18 cellular contexts compared by ENCODE assay signal in the genomic region with DNA sequence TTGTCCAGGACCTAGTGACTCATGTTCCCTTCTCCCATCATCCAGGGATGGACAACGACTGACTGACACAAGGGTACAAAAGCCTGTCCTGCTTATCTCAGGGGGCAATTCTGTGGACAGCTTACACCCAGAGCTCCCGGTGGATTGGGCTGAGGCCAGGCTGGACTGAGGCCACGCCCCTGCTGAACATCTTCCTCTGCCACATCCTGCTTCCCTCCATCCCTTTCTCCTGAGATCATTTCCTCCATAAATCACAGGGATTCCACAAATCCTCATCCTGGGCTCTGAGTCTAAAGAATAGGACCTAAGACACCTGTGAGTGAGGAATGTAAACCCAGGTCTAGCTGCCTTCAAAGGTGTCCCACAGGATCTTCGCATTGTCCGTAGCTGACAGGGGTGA. TPM values are rescaled to one million over a fixed set of nuclear protein-coding genes. Genes with fewer than 3 reads are reported as not detected.
DNase-seq lines count a peak whose midpoint lies in the region; FAIRE-seq and TF ChIP-seq lines count a peak whose summit lies in the region.
"Had no signal": no experiment of that assay in that cellular context is flagged by ENCODE, and none has a peak within 500 bp of the region (broad histone marks: within the 10 kb centered on the region; RNA-seq: fewer than 3 reads in every experiment).

No MANE protein-coding gene starts in this region.

- no peaks in the 10 kb centered on the region for H3K9me3 Mint-ChIP-seq in activated T-cell treated with anti-CD3 and anti-CD28 coated beads, Interleukin-2, amount 50 U/mL, for 24 hours
- H3K9me3 Mint-ChIP-seq: activated naive CD4-positive, alpha-beta T cell treated with anti-CD3 and anti-CD28 coated beads, Interleukin-2, amount 50 U/mL, for 24 hours; CD8-positive, alpha-beta memory T cell; central memory CD8-positive, alpha-beta T cell had no signal

- H4K20me1 ChIP-seq in endothelial cell of umbilical vein (replicated peaks; ENCODE audit: control insufficient read depth, extremely low read depth, insufficient read depth, low read length): no peaks in the 10 kb centered on the region

- TF ChIP-seq CTCF in endothelial cell of umbilical vein (IDR thresholded peaks at IDR 0.05; ENCODE audit: extremely low read depth in 1 of 2, insufficient read depth in 1 of 2, low read depth in 1 of 2, low read length in 2 of 2) (no peak), colonic mucosa (IDR thresholded peaks at IDR 0.05) (no peak), GM10248 (IDR thresholded peaks at IDR 0.05; ENCODE audit: control extremely low read depth, extremely low read depth, low read depth, missing control alignments) (no peak)

- no peaks in the 10 kb centered on the region for H3K36me3 Mint-ChIP-seq in activated T-cell treated with anti-CD3 and anti-CD28 coated beads, Interleukin-2, amount 50 U/mL, for 24 hours (ENCODE audit: low read depth)
- H3K36me3 Mint-ChIP-seq: stimulated activated memory B cell treated with anti-CD40 and anti-IgM and Interleukin-4, amounts not matched to agents 10 μg/mL and 1 μg/mL and 100 μg/mL, for 72 hours; type B pancreatic cell had no signal

- WGBS in neuronal stem cell (ENCODE audit: extremely low coverage in 2 of 2, insufficient read length in 2 of 2, insufficient replicate concordance in 1 of 2), 2 donors: no CpG with 5 or more reads among the region's 5 CpGs

- H3K23ac ChIP-seq in neuronal stem cell (ENCODE audit: low read depth, low read length, poor library complexity): no peak overlapping the region

- H3K4me3 ChIP-seq in endothelial cell of umbilical vein (replicated peaks in 1 of 3; ENCODE audit: insufficient read depth in 1 of 3, low read depth in 1 of 3, low read length in 3 of 3): no peak overlapping the region
- no peak overlapping the region for H3K4me3 ChIP-seq in neuronal stem cell (ENCODE audit: low read length in 2 of 2)
- no peak overlapping the region for H3K4me3 ChIP-seq in colonic mucosa
- H3K4me3 ChIP-seq: PC-9 had no signal

- H3K79me2 ChIP-seq in endothelial cell of umbilical vein (ENCODE audit: control insufficient read depth, insufficient read depth, low read length): no peaks in the 10 kb centered on the region

- H3K27ac ChIP-seq in endothelial cell of umbilical vein (ENCODE audit: insufficient read depth, low read depth, low read length) (no peak overlapping the region), neuronal stem cell (replicated peaks; ENCODE audit: low read length) (no peak overlapping the region), colonic mucosa (no peak overlapping the region)
- H3K27ac ChIP-seq: PC-9 had no signal

- no peak overlapping the region for H2BK12ac ChIP-seq in neuronal stem cell (ENCODE audit: low read length)

- no peak for TF ChIP-seq POLR2A in endothelial cell of umbilical vein (IDR thresholded peaks at IDR 0.05; ENCODE audit: low read depth, low read length)

- H3K14ac ChIP-seq in neuronal stem cell (ENCODE audit: low read length): no peak overlapping the region

- POLR2A ChIA-PET in endothelial cell of umbilical vein (lab: Charles Lee) (no interaction called here), GM10248 (lab: Yijun Ruan, JAX) (no interaction called here)

- H3K27ac Mint-ChIP-seq in activated T-cell treated with anti-CD3 and anti-CD28 coated beads, Interleukin-2, amount 50 U/mL, for 24 hours: no peak overlapping the region
- H3K27ac Mint-ChIP-seq: activated naive CD4-positive, alpha-beta T cell treated with anti-CD3 and anti-CD28 coated beads, Interleukin-2, amount 50 U/mL, for 24 hours; stimulated activated memory B cell treated with anti-CD40 and anti-IgM and Interleukin-4, amounts not matched to agents 10 μg/mL and 1 μg/mL and 100 μg/mL, for 72 hours; type B pancreatic cell had no signal

- no peak overlapping the region for H2AK5ac ChIP-seq in neuronal stem cell (ENCODE audit: low read depth, low read length)

- H3K4ac ChIP-seq in neuronal stem cell (ENCODE audit: low read length): no peak overlapping the region

- peak overlapping the region; percentile 5 for H4K91ac ChIP-seq in neuronal stem cell (ENCODE audit: low read depth, low read length, poor library complexity)

- CTCF ChIA-PET in endothelial cell of umbilical vein (lab: Charles Lee): interaction anchor here (0.9 to 1.1 kb wide), 2 partner anchors 26 to 150 kb away, joined by 3 read pairs; no protein-coding TSS in a partner anchor
- CTCF ChIA-PET in GM10248 (lab: Yijun Ruan, JAX): no interaction called here

- H3K27me3 ChIP-seq in endothelial cell of umbilical vein (ENCODE audit: control insufficient read depth in 2 of 2, insufficient read depth in 2 of 2, low read length in 2 of 2) (no peaks in the 10 kb centered on the region), neuronal stem cell (ENCODE audit: control insufficient read depth in 3 of 3, insufficient read depth in 3 of 3, low read depth in 1 of 3, low read length in 3 of 3) (no peaks in the 10 kb centered on the region), colonic mucosa (no peaks in the 10 kb centered on the region)

- H3K9ac ChIP-seq in endothelial cell of umbilical vein (replicated peaks; ENCODE audit: extremely low read depth, insufficient read depth, low read length) (no peak overlapping the region), neuronal stem cell (ENCODE audit: low read depth, low read length, poor library complexity) (no peak overlapping the region), colonic mucosa (ENCODE audit: low read depth in 2 of 2, low read length in 2 of 2) (no peak overlapping the region)

- dilution Hi-C loops in endothelial cell of umbilical vein (cut with MboI; ENCODE audit: extremely low pct_ligation_motif_present, low sequenced_read_pairs): no loop called here

- H3K9me1 ChIP-seq in endothelial cell of umbilical vein (replicated peaks; ENCODE audit: control insufficient read depth, extremely low read depth, insufficient read depth, low read length): no peaks in the 10 kb centered on the region

- H3K9me3 ChIP-seq in endothelial cell of umbilical vein (replicated peaks; ENCODE audit: control insufficient read depth, insufficient read depth, low read length): no peaks in the 10 kb centered on the region
- no peaks in the 10 kb centered on the region for H3K9me3 ChIP-seq in neuronal stem cell (replicated peaks in 1 of 2; ENCODE audit: control insufficient read depth in 2 of 2, insufficient read depth in 1 of 2, low read depth in 1 of 2, low read length in 2 of 2)
- H3K9me3 ChIP-seq in colonic mucosa: no peaks in the 10 kb centered on the region

- H2BK15ac ChIP-seq in neuronal stem cell (ENCODE audit: low read length): no peak overlapping the region

- H3K4me3 Mint-ChIP-seq in activated T-cell treated with anti-CD3 and anti-CD28 coated beads, Interleukin-2, amount 50 U/mL, for 24 hours: no peak overlapping the region
- H3K4me3 Mint-ChIP-seq: activated naive CD4-positive, alpha-beta T cell treated with anti-CD3 and anti-CD28 coated beads, Interleukin-2, amount 50 U/mL, for 24 hours; CD8-positive, alpha-beta memory T cell; central memory CD8-positive, alpha-beta T cell; IgD-negative memory B cell; stimulated activated memory B cell treated with anti-CD40 and anti-IgM and Interleukin-4, amounts not matched to agents 10 μg/mL and 1 μg/mL and 100 μg/mL, for 72 hours; type B pancreatic cell had no signal

- H3K4me2 ChIP-seq in endothelial cell of umbilical vein (ENCODE audit: insufficient read depth, low read length) (peak overlapping the region; percentile 5), neuronal stem cell (ENCODE audit: insufficient read depth, low read length, poor library complexity, severe bottlenecking) (no peak overlapping the region)
- H3K4me2 ChIP-seq: PC-9 had no signal

- H3K36me3 ChIP-seq in endothelial cell of umbilical vein (ENCODE audit: control insufficient read depth in 2 of 2, extremely low read depth in 1 of 2, insufficient read depth in 2 of 2, low read length in 2 of 2): no peaks in the 10 kb centered on the region
- H3K36me3 ChIP-seq in neuronal stem cell (replicated peaks in 1 of 2; ENCODE audit: control insufficient read depth in 2 of 2, insufficient read depth in 2 of 2, low read length in 2 of 2): no peaks in the 10 kb centered on the region
- H3K36me3 ChIP-seq in colonic mucosa: no peaks in the 10 kb centered on the region

- no TSS peak for BruUV-seq in endothelial cell of umbilical vein (replicated peaks; lab: Mats Ljungman, UMichigan)

- H3K4me1 Mint-ChIP-seq in activated T-cell treated with anti-CD3 and anti-CD28 coated beads, Interleukin-2, amount 50 U/mL, for 24 hours (ENCODE audit: low read depth): peaks cover 4% of the 10 kb centered on the region
- H3K4me1 Mint-ChIP-seq: activated naive CD4-positive, alpha-beta T cell treated with anti-CD3 and anti-CD28 coated beads, Interleukin-2, amount 50 U/mL, for 24 hours; CD8-positive, alpha-beta memory T cell; central memory CD8-positive, alpha-beta T cell; stimulated activated memory B cell treated with anti-CD40 and anti-IgM and Interleukin-4, amounts not matched to agents 10 μg/mL and 1 μg/mL and 100 μg/mL, for 72 hours had no signal

- FAIRE-seq in endothelial cell of umbilical vein (lab: Jason Lieb, UNC): peak; percentile 85

- no peaks in the 10 kb centered on the region for H3K79me1 ChIP-seq in neuronal stem cell (ENCODE audit: low read depth, low read length)

- peak overlapping the region; percentile 16 for H2BK5ac ChIP-seq in neuronal stem cell (ENCODE audit: low read length)

- peak; percentile 29 for DNase-seq in H4 (ENCODE audit: low spot score)
- peak; percentile 25 for DNase-seq in RKO (ENCODE audit: low spot score)
- peak; percentile 13 for DNase-seq in endothelial cell of umbilical vein (ENCODE audit: low read depth, low spot score)
- DNase-seq in neuronal stem cell (ENCODE audit: low spot score): no peak
- no peak for DNase-seq in Ammon's horn (ENCODE audit: low spot score)
- DNase-seq in activated T-cell treated with anti-CD3 and anti-CD28 coated beads, Interleukin-2, amount 50 U/mL, for 24 hours: no peak
- no peak for DNase-seq in colonic mucosa
- DNase-seq in GM10248 (ENCODE audit: extremely low spot score): no peak
- DNase-seq: CD8-positive, alpha-beta memory T cell; hippocampal formation; NCI-H1105 treated with DMSO at 0.1 percent for 48 hours; NCI-H510A had no signal

- H4K8ac ChIP-seq in neuronal stem cell (ENCODE audit: low read depth, low read length): no peak overlapping the region

- no peaks in the 10 kb centered on the region for H3K27me3 Mint-ChIP-seq in activated T-cell treated with anti-CD3 and anti-CD28 coated beads, Interleukin-2, amount 50 U/mL, for 24 hours
- H3K27me3 Mint-ChIP-seq: activated naive CD4-positive, alpha-beta T cell treated with anti-CD3 and anti-CD28 coated beads, Interleukin-2, amount 50 U/mL, for 24 hours; central memory CD8-positive, alpha-beta T cell had no signal

- no peak overlapping the region for H3K18ac ChIP-seq in neuronal stem cell (ENCODE audit: low read length)

- intact Hi-C loops in endothelial cell of umbilical vein (cut with micrococcal nuclease) (no loop called here), colonic mucosa (cut with DNase I) (no loop called here)

- H3K4me1 ChIP-seq in endothelial cell of umbilical vein (ENCODE audit: control insufficient read depth, extremely low read depth, insufficient read depth, low read length) (peaks cover 11% of the 10 kb centered on the region), neuronal stem cell (ENCODE audit: control insufficient read depth in 2 of 2, insufficient read depth in 1 of 2, low read depth in 1 of 2, low read length in 2 of 2) (peaks cover 0 to 1% of the 10 kb centered on the region in 2 donors), colonic mucosa (no peaks in the 10 kb centered on the region)

- no peak overlapping the region for H2BK120ac ChIP-seq in neuronal stem cell (ENCODE audit: low read depth, low read length)

- H2AFZ ChIP-seq in endothelial cell of umbilical vein (ENCODE audit: low read depth, low read length) (peak overlapping the region; percentile 2), neuronal stem cell (ENCODE audit: low read length) (no peak overlapping the region)
- H2AFZ ChIP-seq: PC-9 had no signal

RNA-seq across cellular contexts. Expression of a gene that starts 30.4 kb away (rescaled TPM):
- 11.6 and 15.7 TPM in 2 replicates for total RNA-seq in H4 (2014; rRNA removed; shearing (Covaris generic))
- total RNA-seq in endothelial cell of umbilical vein (9.0 and 11.7 TPM in 2 replicates), colonic mucosa (10 to 100 TPM in 1 of 2 donors, 1 to 10 TPM in 1; 4.2 to 13.4 TPM)
- 4.1 and 4.5 TPM in 2 replicates for polyA plus RNA-seq in endothelial cell of umbilical vein
- 3.8 and 4.3 TPM in 2 replicates for polyA plus RNA-seq in endothelial cell of umbilical vein (2011; cell fraction: cytosol; rRNA removed)
- 4.2 and 4.7 TPM in 2 replicates for polyA plus RNA-seq in endothelial cell of umbilical vein (2011; cell fraction: nucleus; rRNA removed)
- 14.3 and 15.7 TPM in 2 replicates for polyA plus RNA-seq in endothelial cell of umbilical vein (2012)
- polyA minus RNA-seq in endothelial cell of umbilical vein: 5.8 and 7.9 TPM in 2 replicates
- 12.7 TPM for polyA minus RNA-seq in endothelial cell of umbilical vein (2011; cell fraction: cytosol; rRNA and poly(A)+ RNA removed)
- polyA minus RNA-seq in endothelial cell of umbilical vein (2011; cell fraction: nucleus; rRNA and poly(A)+ RNA removed): 3.4 and 3.6 TPM in 2 replicates
- 13.0 TPM for polyA plus RNA-seq in neuronal stem cell (2013, experiment 1 of 2)
- polyA plus RNA-seq in neuronal stem cell (2013, experiment 2 of 2): 14.3 TPM

Comparison
In these comparisons a context has a peak if more than half of its experiments do, and no peak if none do; other contexts are left out.
1. DNase-seq: peak in H4 (single experiment), RKO (single experiment) and endothelial cell of umbilical vein (single experiment); none in neuronal stem cell (single experiment), Ammon's horn (single experiment), activated T-cell treated with anti-CD3 and anti-CD28 coated beads, Interleukin-2, amount 50 U/mL, for 24 hours (single experiment), colonic mucosa (single experiment) and GM10248 (single experiment).